Comparison of ENCODE assay signal across 15 cellular contexts in genomic region chr3:157317895-157318294, GRCh38.
A peak's percentile ranks its signal among the peaks of the same experiment; 100 is the strongest.
DNase-seq lines count a peak whose midpoint lies in the region; ATAC-seq and TF ChIP-seq lines count a peak whose summit lies in the region.
"Had no signal": no experiment of that assay in that cellular context is flagged by ENCODE, and none has a peak within 500 bp of the region (broad histone marks: within the 10 kb centered on the region; RNA-seq: fewer than 3 reads in every experiment).

No MANE protein-coding gene starts in this region.

- H3K4me1 ChIP-seq in ACC112 (ENCODE audit: control insufficient read depth, insufficient read depth, low read length, unreplicated experiment) (peaks cover 17% of the 10 kb centered on the region), body of pancreas (peaks cover 23% of the 10 kb centered on the region), lower lobe of right lung (no peaks in the 10 kb centered on the region)
- H3K4me1 ChIP-seq: BLaER1 treated with 17β-estradiol and CSF1 and Interleukin-3, amounts not matched to agents 10 nM and 100 nM had no signal

- ATAC-seq in body of pancreas (peak; percentile 36), lower lobe of right lung (no peak), GM21576 (IDR thresholded peaks at IDR 0.05; ENCODE audit: unreplicated experiment) (no peak)
- ATAC-seq in stimulated activated naive CD8-positive, alpha-beta T cell treated with anti-CD3 and anti-CD28 coated beads, Interleukin-15, Interleukin-2, amounts not matched to agents 100 U/mL and 50 U/mL, for 24 hours, result no peak

- DNase-seq in M059J (ENCODE audit: low read depth), result peak; percentile 38
- no peak for DNase-seq in body of pancreas
- peak; percentile 50 for DNase-seq in glomerular visceral epithelial cell (ENCODE audit: extremely low spot score)
- no peak for DNase-seq in NCI-H2196 (lab: John Stamatoyannopoulos, UW; ENCODE audit: unreplicated experiment)
- DNase-seq in lower lobe of right lung, result no peak
- DNase-seq in stimulated activated naive CD8-positive, alpha-beta T cell treated with anti-CD3 and anti-CD28 coated beads, Interleukin-15, Interleukin-2, amounts not matched to agents 100 U/mL and 50 U/mL, for 24 hours, result no peak
- DNase-seq: 8988T, H9, NCI-H1436, NCI-H2029 treated with DMSO at 0.1 percent for 48 hours, NCI-H226, NCI-H526 treated with DMSO at 0.1 percent for 48 hours had no signal

- WGBS in body of pancreas, 2 donors, result 88 to 94% methylated on average over 1 of the region's 1 CpG

- H3K9me3 ChIP-seq in body of pancreas (no peaks in the 10 kb centered on the region), lower lobe of right lung (no peaks in the 10 kb centered on the region)
- H3K9me3 ChIP-seq: BLaER1 treated with 17β-estradiol and CSF1 and Interleukin-3, amounts not matched to agents 10 nM and 100 nM had no signal

- H3K27me3 ChIP-seq in ACC112 (ENCODE audit: insufficient read depth, low read length), result no peaks in the 10 kb centered on the region
- H3K27me3 ChIP-seq in body of pancreas, result no peaks in the 10 kb centered on the region
- no peaks in the 10 kb centered on the region for H3K27me3 ChIP-seq in lower lobe of right lung (ENCODE audit: low read depth)
- H3K27me3 ChIP-seq: BLaER1 treated with 17β-estradiol and CSF1 and Interleukin-3, amounts not matched to agents 10 nM and 100 nM had no signal

- TF ChIP-seq CTCF in body of pancreas (IDR thresholded peaks at IDR 0.05), result no peak
- TF ChIP-seq CTCF in lower lobe of right lung (IDR thresholded peaks at IDR 0.05), result no peak

- no peaks in the 10 kb centered on the region for H3K79me2 ChIP-seq in ACC112 (ENCODE audit: control insufficient read depth, insufficient read depth, low read length, unreplicated experiment)

- no peak for TF ChIP-seq POLR2A in body of pancreas (IDR thresholded peaks at IDR 0.05)

- H3K27ac ChIP-seq in ACC112 (ENCODE audit: low read depth, low read length) (peak overlapping the region; percentile 37), body of pancreas (no peak overlapping the region), lower lobe of right lung (no peak overlapping the region)
- H3K27ac ChIP-seq: BLaER1 treated with 17β-estradiol and CSF1 and Interleukin-3, amounts not matched to agents 10 nM and 100 nM had no signal

- no peak overlapping the region for H3K4me3 ChIP-seq in ACC112 (ENCODE audit: low read depth, low read length)
- no peak overlapping the region for H3K4me3 ChIP-seq in body of pancreas
- no peak overlapping the region for H3K4me3 ChIP-seq in lower lobe of right lung
- H3K4me3 ChIP-seq: BLaER1 treated with 17β-estradiol and CSF1 and Interleukin-3, amounts not matched to agents 10 nM and 100 nM had no signal

- no peak overlapping the region for H2AFZ ChIP-seq in ACC112 (ENCODE audit: low read length, unreplicated experiment)

- H3K36me3 ChIP-seq in ACC112 (ENCODE audit: insufficient read depth, low read length) (peaks cover 3% of the 10 kb centered on the region), body of pancreas (replicated peaks in 1 of 2; ENCODE audit: insufficient read depth in 1 of 2, low read depth in 2 of 2) (no peaks in the 10 kb centered on the region), lower lobe of right lung (no peaks in the 10 kb centered on the region)
- H3K36me3 ChIP-seq: BLaER1 treated with 17β-estradiol and CSF1 and Interleukin-3, amounts not matched to agents 10 nM and 100 nM had no signal

- intact Hi-C loops in body of pancreas (cut with DNase I) (no loop called here), lower lobe of right lung (cut with DNase I) (no loop called here)

Comparison
In these comparisons a context has a peak if more than half of its experiments do, and no peak if none do; other contexts are left out.
1. DNase-seq: peak in M059J (single experiment) and glomerular visceral epithelial cell (single experiment); none in body of pancreas (0 of 4), NCI-H2196 (single experiment), lower lobe of right lung (single experiment) and stimulated activated naive CD8-positive, alpha-beta T cell treated with anti-CD3 and anti-CD28 coated beads, Interleukin-15, Interleukin-2, amounts not matched to agents 100 U/mL and 50 U/mL, for 24 hours (single experiment).